ENCODE assay signal across 8 cellular contexts in the genomic region with DNA sequence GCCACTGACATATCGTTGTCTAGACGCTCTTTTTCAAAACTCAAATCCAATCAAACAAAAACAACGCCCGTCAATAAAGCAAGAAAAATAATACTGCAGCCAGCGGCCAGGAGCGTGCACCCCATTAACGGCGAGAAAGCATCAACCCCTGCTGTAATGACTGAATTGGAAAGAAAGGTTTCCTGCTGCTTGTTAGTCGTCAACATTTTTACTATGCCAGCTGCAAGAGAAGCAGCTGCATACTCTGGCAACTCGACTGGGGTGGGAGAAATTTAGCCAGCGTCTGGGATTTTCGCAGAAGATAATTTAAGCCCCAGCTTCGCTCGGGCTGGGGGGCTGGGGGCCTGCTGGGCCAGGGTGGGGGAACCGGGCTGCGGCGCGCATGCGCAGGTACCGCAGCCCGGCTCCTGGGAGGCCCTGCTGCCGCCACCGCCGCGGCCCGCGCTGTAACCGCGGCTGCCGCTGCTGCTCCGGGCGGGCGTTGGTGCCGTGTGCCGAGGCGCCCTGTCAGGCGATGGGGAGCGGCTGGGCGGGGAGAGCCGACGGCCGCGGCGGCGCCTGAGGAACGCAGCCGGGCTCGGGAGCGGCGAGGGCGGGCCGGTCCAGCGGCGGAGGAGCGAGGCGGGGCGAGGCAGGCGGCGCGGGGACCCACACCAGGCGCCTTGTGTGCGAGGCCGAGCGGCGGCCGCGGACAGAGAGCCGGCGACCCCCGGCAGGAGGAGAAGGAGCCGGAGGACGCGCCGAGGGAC. TPM values are rescaled to one million over a fixed set of nuclear protein-coding genes. Genes with fewer than 3 reads are reported as not detected.
DNase-seq lines count a peak whose midpoint lies in the region; TF ChIP-seq lines count a peak whose summit lies in the region.

No MANE protein-coding gene starts in this region.

- WGBS in suprapubic skin, result 0% methylated on average over 23 of the region's 74 CpGs

- H3K27ac ChIP-seq in SJCRH30, result peak overlapping the region; percentile 92
- peak overlapping the region; percentile 98 for H3K27ac ChIP-seq in suprapubic skin

- H3K9me3 ChIP-seq in SJCRH30 (replicated peaks), result no peaks in the 10 kb centered on the region
- H3K9me3 ChIP-seq in suprapubic skin, result no peaks in the 10 kb centered on the region

- peaks cover 12% of the 10 kb centered on the region for H3K36me3 ChIP-seq in SJCRH30
- no peaks in the 10 kb centered on the region for H3K36me3 ChIP-seq in suprapubic skin

- TF ChIP-seq EP300 in suprapubic skin (IDR thresholded peaks at IDR 0.05), result no peak

- peak in 1 of 2 donors; percentile 70 for TF ChIP-seq POLR2A in suprapubic skin (IDR thresholded peaks at IDR 0.05)

- no peak for TF ChIP-seq CTCF in suprapubic skin (IDR thresholded peaks at IDR 0.05)

- H3K27me3 ChIP-seq in SJCRH30 (no peaks in the 10 kb centered on the region), suprapubic skin (no peaks in the 10 kb centered on the region)

- DNase-seq in ELR (ENCODE audit: low read depth) (peak; percentile 79), GOT3 (lab: John Stamatoyannopoulos, UW) (peak; percentile 38), LHCN-M2 (ENCODE audit: low read depth) (peak; percentile 82), SJCRH30 (peak; percentile 83 to 86), germinal center (ENCODE audit: low spot score) (peak; percentile 93), occipital lobe (lab: John Stamatoyannopoulos, UW) (peak; percentile 58), suprapubic skin (ENCODE audit: low spot score in 2 of 2) (peak; percentile 81 to 85)
- peak; percentile 72 for DNase-seq in activated naive CD4-positive, alpha-beta T cell treated with Interleukin-2 at 50 U/mL for 16 hours

- H3K4me3 ChIP-seq in SJCRH30, result peak overlapping the region; percentile 89
- peak overlapping the region; percentile 92 for H3K4me3 ChIP-seq in suprapubic skin

- H3K4me1 ChIP-seq in SJCRH30 (peaks cover 13% of the 10 kb centered on the region), suprapubic skin (peaks cover 32% of the 10 kb centered on the region)

RNA-seq across cellular contexts. Expression of gene STXBP5, which starts 0.7 kb away (rescaled TPM):
- total RNA-seq in LHCN-M2 (2014; rRNA removed), result 28.0 and 34.8 TPM in 2 replicates
- polyA plus RNA-seq in LHCN-M2 (2012), result 9.9 TPM
- 32.9 and 33.4 TPM in 2 replicates for total RNA-seq in SJCRH30 (2014; rRNA removed; shearing (Covaris generic))
- total RNA-seq in occipital lobe, result 163 TPM
- total RNA-seq in suprapubic skin, result 10 to 100 TPM; 55.0 to 65.5 (median 60.3) TPM

Comparison
In these comparisons a context has a peak if more than half of its experiments do, and no peak if none do; other contexts are left out.
1. Peak in every context shown above with its lines: DNase-seq, H3K4me3 ChIP-seq and H3K27ac ChIP-seq.
2. DNase-seq: peak in every context shown above with its lines; median percentile 93 in germinal center; 84 in SJCRH30; 83 in suprapubic skin; 82 in LHCN-M2; 79 in ELR; 72 in activated naive CD4-positive, alpha-beta T cell treated with Interleukin-2 at 50 U/mL for 16 hours; 58 in occipital lobe; 38 in GOT3.